Comparison of ENCODE assay signal across 8 cellular contexts in the genomic region with DNA sequence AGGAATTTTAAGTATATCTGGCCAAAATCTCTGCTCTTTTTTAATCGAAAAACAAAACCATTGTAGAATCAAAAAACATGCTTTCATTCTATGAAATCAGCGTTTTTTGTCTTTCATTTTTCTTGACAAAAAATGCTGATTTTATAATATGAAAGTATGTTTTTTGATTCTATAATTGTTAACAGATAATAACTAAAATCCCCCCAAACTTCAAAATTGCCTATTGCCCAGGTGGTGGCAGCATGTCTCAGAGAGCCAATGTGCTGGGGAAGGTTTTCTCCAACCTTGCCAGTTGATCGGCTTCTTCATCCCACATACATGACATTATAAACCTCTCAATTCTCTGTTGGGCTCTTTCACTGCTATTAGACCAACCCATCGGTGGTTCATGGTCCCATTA. TPM values are rescaled to one million over a fixed set of nuclear protein-coding genes. Genes with fewer than 3 reads are reported as not detected.
DNase-seq lines count a peak whose midpoint lies in the region; ATAC-seq lines count a peak whose summit lies in the region.

No MANE protein-coding gene starts in this region.

- POLR2A ChIA-PET in activated CD4-positive, alpha-beta memory T cell treated with anti-CD3 and anti-CD28 coated beads for 36 hours (lab: Charles Lee) = no interaction called here

- H3K27ac Mint-ChIP-seq in activated CD4-positive, alpha-beta memory T cell treated with anti-CD3 and anti-CD28 coated beads for 36 hours = no peak overlapping the region

- H3K4me1 Mint-ChIP-seq in activated CD4-positive, alpha-beta memory T cell treated with anti-CD3 and anti-CD28 coated beads for 36 hours (ENCODE audit: low read depth) = peaks cover 10% of the 10 kb centered on the region

- in situ Hi-C loops in T47D (cut with HindIII; ENCODE audit: low pct_unique_long_range_greater_than_20kb, low sequenced_read_pairs) = no loop called here

- DNase-seq in DMS53 treated with DMSO at 0.1 percent for 48 hours (lab: John Stamatoyannopoulos, UW; ENCODE audit: unreplicated experiment) (peak; percentile 7), HuH-7 (ENCODE audit: low spot score) (peak; percentile 15), T47D (ENCODE audit: low read depth in 1 of 2, low spot score in 1 of 2) (peak; percentile 37 to 70), mucosa of gallbladder (ENCODE audit: low spot score) (peak; percentile 24)
- no peak for DNase-seq in activated CD4-positive, alpha-beta memory T cell treated with anti-CD3 and anti-CD28 coated beads for 36 hours

- H3K27me3 Mint-ChIP-seq in activated CD4-positive, alpha-beta memory T cell treated with anti-CD3 and anti-CD28 coated beads for 36 hours = no peaks in the 10 kb centered on the region

- H3K36me3 Mint-ChIP-seq in activated CD4-positive, alpha-beta memory T cell treated with anti-CD3 and anti-CD28 coated beads for 36 hours = peaks cover 7% of the 10 kb centered on the region

- no peak overlapping the region for H3K4me3 Mint-ChIP-seq in activated CD4-positive, alpha-beta memory T cell treated with anti-CD3 and anti-CD28 coated beads for 36 hours

- CTCF ChIA-PET in activated CD4-positive, alpha-beta memory T cell treated with anti-CD3 and anti-CD28 coated beads for 36 hours (lab: Charles Lee) = no interaction called here

- H3K9me3 Mint-ChIP-seq in activated CD4-positive, alpha-beta memory T cell treated with anti-CD3 and anti-CD28 coated beads for 36 hours = no peaks in the 10 kb centered on the region

- intact Hi-C loops in activated CD4-positive, alpha-beta memory T cell treated with anti-CD3 and anti-CD28 coated beads for 36 hours (cut with micrococcal nuclease) = loop anchor here (2.0 kb wide), 1 partner anchor 491 kb away; no protein-coding TSS in a partner anchor

- ATAC-seq in HG03439 (IDR thresholded peaks at IDR 0.05; ENCODE audit: unreplicated experiment) = no peak
- ATAC-seq in HG02885 (IDR thresholded peaks at IDR 0.05; ENCODE audit: poor library complexity, unreplicated experiment) = no peak
- no peak for ATAC-seq in GM19455 (IDR thresholded peaks at IDR 0.05; ENCODE audit: unreplicated experiment)

RNA-seq across cellular contexts. Expression of a gene that starts 5.1 kb away (rescaled TPM):
- total RNA-seq in mucosa of gallbladder = 60.6 TPM
- 10 to 100 TPM; 56.9 to 67.2 TPM for total RNA-seq in activated CD4-positive, alpha-beta memory T cell treated with anti-CD3 and anti-CD28 coated beads for 36 hours
